17 cellular contexts compared by ENCODE assay signal in genomic region chr5:5105531-5105930, GRCh38. TPM values are rescaled to one million over a fixed set of nuclear protein-coding genes. Genes with fewer than 3 reads are reported as not detected.
DNase-seq lines count a peak whose midpoint lies in the region; ATAC-seq and TF ChIP-seq lines count a peak whose summit lies in the region.
"Had no signal": no experiment of that assay in that cellular context is flagged by ENCODE, and none has a peak within 500 bp of the region (broad histone marks: within the 10 kb centered on the region; RNA-seq: fewer than 3 reads in every experiment).

No MANE protein-coding gene starts in this region.

- TF ChIP-seq CTCF in RWPE1 (conservative IDR thresholded peaks at IDR 0.05; ENCODE audit: low read depth) (no peak), foreskin keratinocyte (conservative IDR thresholded peaks at IDR 0.05) (no peak)

- CTCF ChIA-PET in RWPE1 (lab: Yijun Ruan, JAX) = interaction anchor here (0.6 kb wide), 1 partner anchor 243 kb away, joined by 4 read pairs; no protein-coding TSS in a partner anchor

- H3K27me3 ChIP-seq in foreskin keratinocyte = no peaks in the 10 kb centered on the region

- POLR2A ChIA-PET in RWPE1 (lab: Yijun Ruan, JAX; ENCODE audit: low non-redundant PET) = no interaction called here

- H3K27ac ChIP-seq in RWPE1 (no peak overlapping the region), foreskin keratinocyte (no peak overlapping the region)
- H3K27ac ChIP-seq: A549 had no signal

- DNase-seq in ELR (ENCODE audit: low read depth) (peak; percentile 42), NCI-H2029 (lab: John Stamatoyannopoulos, UW) (peak; percentile 10), RWPE1 (ENCODE audit: low spot score) (peak; percentile 31), foreskin keratinocyte (peak; percentile 1 to 37), GDM1 (lab: John Stamatoyannopoulos, UW) (no peak), cerebellum (ENCODE audit: low spot score) (no peak), NCI-H510A (lab: John Stamatoyannopoulos, UW) (no peak)
- DNase-seq: CD4-positive, CD25-positive, alpha-beta regulatory T cell; DMS79 treated with DMSO at 0.1 percent for 48 hours; MG63; NCI-H748 treated with DMSO at 0.1 percent for 48 hours; SHP77; SW 1271 had no signal

- no peaks in the 10 kb centered on the region for H3K4me1 ChIP-seq in foreskin keratinocyte
- H3K4me1 ChIP-seq: A549 had no signal

- ATAC-seq in foreskin keratinocyte (peak; percentile 70), GM19467 (IDR thresholded peaks at IDR 0.05; ENCODE audit: unreplicated experiment) (no peak)
- ATAC-seq: A549 had no signal

RNA-seq across cellular contexts. Expression of gene ADAMTS16, which starts 34.6 kb away (rescaled TPM):
- total RNA-seq in foreskin keratinocyte (not detected in 2 replicates), cerebellum (7.8 TPM)
- not detected in 2 replicates for polyA plus RNA-seq in foreskin keratinocyte
- total RNA-seq: CD4-positive, CD25-positive, alpha-beta regulatory T cell; NCI-H460 had no signal
- polyA plus RNA-seq: CD4-positive, CD25-positive, alpha-beta regulatory T cell; IgD-negative memory B cell had no signal

Comparison
In these comparisons a context has a peak if more than half of its experiments do, and no peak if none do; other contexts are left out.
1. DNase-seq: peak in ELR (single experiment), NCI-H2029 (single experiment), RWPE1 (single experiment) and foreskin keratinocyte (2 of 2); none in GDM1 (single experiment), cerebellum (single experiment) and NCI-H510A (single experiment).